8 cellular contexts compared by ENCODE assay signal in the genomic region with DNA sequence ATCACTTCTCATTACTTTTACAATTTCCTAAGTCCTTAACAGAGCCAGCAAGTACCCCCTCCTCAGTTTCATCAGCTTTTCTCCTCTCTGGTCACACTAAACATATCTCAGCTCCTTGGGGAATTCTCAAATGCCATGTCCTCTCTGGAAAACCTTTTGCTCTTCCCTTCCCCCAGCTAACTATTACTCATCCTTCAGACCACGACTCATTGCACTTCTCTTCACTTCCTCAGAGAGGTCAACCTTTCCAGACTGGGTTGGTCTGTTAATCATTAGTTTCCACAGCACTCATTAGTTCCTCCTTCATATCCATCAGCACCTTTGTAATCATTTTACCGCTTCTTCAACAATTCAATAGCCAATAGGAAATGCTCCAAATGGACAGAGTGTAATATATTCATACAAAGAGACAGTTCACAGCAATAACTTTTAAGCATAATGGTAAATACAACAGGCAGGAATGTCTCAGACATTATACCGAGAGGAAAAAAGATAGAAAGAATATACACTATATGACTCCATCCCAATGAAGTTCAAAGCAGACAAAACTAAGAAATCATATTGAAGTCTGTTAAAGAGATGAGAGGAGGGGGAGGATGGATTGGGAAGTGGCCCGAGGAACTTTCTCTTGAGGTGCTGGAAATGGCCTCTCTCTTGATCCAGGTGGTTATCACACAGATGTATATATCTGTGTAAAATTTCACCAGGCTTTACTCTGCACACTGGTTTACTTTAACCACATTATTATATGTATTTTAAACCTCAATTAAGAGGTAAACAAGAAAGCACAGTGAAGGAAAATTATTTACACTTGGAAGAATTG. TPM values are rescaled to one million over a fixed set of nuclear protein-coding genes. Genes with fewer than 3 reads are reported as not detected.
DNase-seq lines count a peak whose midpoint lies in the region; ATAC-seq and TF ChIP-seq lines count a peak whose summit lies in the region.

No MANE protein-coding gene starts in this region.

- intact Hi-C loops in CD14-positive monocyte (cut with micrococcal nuclease) (no loop called here), sigmoid colon (cut with DNase I) (no loop called here)

- TF ChIP-seq POLR2A in sigmoid colon (IDR thresholded peaks at IDR 0.05), result no peak

- no peaks in the 10 kb centered on the region for H3K9me3 ChIP-seq in sigmoid colon
- peaks cover 4% of the 10 kb centered on the region for H3K9me3 ChIP-seq in endodermal cell (ENCODE audit: control insufficient read depth, low read length)

- H3K27me3 ChIP-seq in sigmoid colon (no peaks in the 10 kb centered on the region), endodermal cell (ENCODE audit: control insufficient read depth, insufficient read depth, low read length, poor library complexity, severe bottlenecking) (no peaks in the 10 kb centered on the region)

- H3K27me3 Mint-ChIP-seq in CD14-positive monocyte (ENCODE audit: low read depth in 3 of 3) (peaks cover 0 to 2% (median 0%) of the 10 kb centered on the region in 3 donors), endodermal cell (ENCODE audit: insufficient read depth) (no peaks in the 10 kb centered on the region)

- H3K36me3 ChIP-seq in sigmoid colon (peaks cover 0 to 36% (median 7%) of the 10 kb centered on the region in 4 donors), endodermal cell (ENCODE audit: control insufficient read depth, insufficient read depth, low read length) (no peaks in the 10 kb centered on the region)

- H3K27ac Mint-ChIP-seq in CD14-positive monocyte, result peak overlapping the region in 5 of 7 donors; percentile 10 to 89 (median 78)
- no peak overlapping the region for H3K27ac Mint-ChIP-seq in endodermal cell

- DNase-seq in CD14-positive monocyte (ENCODE audit: low spot score) (peak; percentile 48), HK-2 (ENCODE audit: unreplicated experiment) (peak; percentile 32), epithelial cell of esophagus (ENCODE audit: low read depth) (peak; percentile 67), medulla oblongata (ENCODE audit: extremely low spot score) (no peak), anterior cingulate cortex (lab: John Stamatoyannopoulos, UW) (no peak), sigmoid colon (no peak), endodermal cell (no peak)

- no peak overlapping the region for H3K9ac ChIP-seq in endodermal cell (ENCODE audit: extremely low read depth, low read length, poor library complexity, severe bottlenecking)

- no peak overlapping the region for H3K4me3 ChIP-seq in epithelial cell of esophagus (ENCODE audit: low read length)
- no peak overlapping the region for H3K4me3 ChIP-seq in sigmoid colon
- H3K4me3 ChIP-seq in endodermal cell (ENCODE audit: low read length), result no peak overlapping the region

- H3K36me3 Mint-ChIP-seq in CD14-positive monocyte (peaks cover 60 to 72% of the 10 kb centered on the region in 2 donors), endodermal cell (ENCODE audit: low read depth) (no peaks in the 10 kb centered on the region)

- H3K4me1 Mint-ChIP-seq in CD14-positive monocyte (peaks cover 15% of the 10 kb centered on the region), endodermal cell (no peaks in the 10 kb centered on the region)

- TF ChIP-seq EP300 in sigmoid colon (IDR thresholded peaks at IDR 0.05), result no peak

- no peak overlapping the region for H3K4me3 Mint-ChIP-seq in CD14-positive monocyte
- H3K4me3 Mint-ChIP-seq in endodermal cell, result no peak overlapping the region

- TF ChIP-seq CTCF in CD14-positive monocyte (IDR thresholded peaks at IDR 0.05) (no peak), epithelial cell of esophagus (IDR thresholded peaks at IDR 0.05; ENCODE audit: insufficient read depth, low read depth, low read length, missing control alignments) (no peak), sigmoid colon (IDR thresholded peaks at IDR 0.05) (no peak), endodermal cell (conservative IDR thresholded peaks at IDR 0.05) (no peak)

- peaks cover 0 to 4% (median 0%) of the 10 kb centered on the region in 7 donors for H3K9me3 Mint-ChIP-seq in CD14-positive monocyte
- peaks cover 11% of the 10 kb centered on the region for H3K9me3 Mint-ChIP-seq in endodermal cell

- H3K4me1 ChIP-seq in sigmoid colon, result no peaks in the 10 kb centered on the region
- no peaks in the 10 kb centered on the region for H3K4me1 ChIP-seq in endodermal cell (ENCODE audit: control insufficient read depth, insufficient read depth, low read length)

- H3K27ac ChIP-seq in sigmoid colon (no peak overlapping the region), endodermal cell (ENCODE audit: low read depth, low read length) (no peak overlapping the region)

- peak; percentile 100 for ATAC-seq in GM21528 (IDR thresholded peaks at IDR 0.05; ENCODE audit: low FRiP score, unreplicated experiment)

- WGBS in sigmoid colon, 2 donors, result 69 to 78% methylated on average over 4 of the region's 4 CpGs
- 76 to 88% methylated on average over 2 to 4 of the region's 4 CpGs for WGBS in endodermal cell (ENCODE audit: insufficient coverage in 1 of 2, insufficient read length in 1 of 2), 2 experiments

RNA-seq across cellular contexts. Expression of gene DDX60L, which starts 39.6 kb away (rescaled TPM):
- 10 to 100 TPM; 32.4 to 33.2 TPM for polyA plus RNA-seq in CD14-positive monocyte
- total RNA-seq in sigmoid colon, result 10 to 100 TPM; 11.4 to 19.1 (median 16.5) TPM
- 10 to 100 TPM; 13.6 to 16.2 (median 14.8) TPM for polyA plus RNA-seq in sigmoid colon
- total RNA-seq in endodermal cell, result 1 to 10 TPM in 1 of 2 donors, under 1 TPM in 1; 0.57 to 1.3 TPM
- polyA plus RNA-seq in endodermal cell (2013, experiment 1 of 2), result 0.39 TPM
- polyA plus RNA-seq in endodermal cell (2013, experiment 2 of 2), result 0.66 TPM

RNA-seq across cellular contexts. Expression of gene PALLD, which starts 56.2 kb away (rescaled TPM):
- 10 to 100 TPM in 1 of 2 donors, 1 to 10 TPM in 1; 9.9 to 11.8 TPM for polyA plus RNA-seq in CD14-positive monocyte
- total RNA-seq in sigmoid colon, result 1,000 to 10,000 TPM; 1,233 to 1,991 (median 1,564) TPM
- 10 to 100 TPM; 40.7 to 72.1 (median 71.5) TPM for polyA plus RNA-seq in sigmoid colon
- 10 to 100 TPM; 51.8 to 86.7 TPM for total RNA-seq in endodermal cell
- 92.0 TPM for polyA plus RNA-seq in endodermal cell (2013, experiment 1 of 2)
- 94.4 TPM for polyA plus RNA-seq in endodermal cell (2013, experiment 2 of 2)

Comparison
In these comparisons a context has a peak if more than half of its experiments do, and no peak if none do; other contexts are left out.
1. DNase-seq: peak in CD14-positive monocyte (single experiment), HK-2 (single experiment) and epithelial cell of esophagus (single experiment); none in medulla oblongata (single experiment), anterior cingulate cortex (0 of 58), sigmoid colon (single experiment) and endodermal cell (single experiment).
2. RNA of gene DDX60L, which starts 39.6 kb away (total RNA-seq): 11.4 to 19.1 TPM in sigmoid colon; 0.57 to 1.3 TPM in endodermal cell; every median in the first group is over 4 times any median in the second.
3. RNA of gene PALLD, which starts 56.2 kb away (total RNA-seq): 1,233 to 1,991 TPM in sigmoid colon; 51.8 to 86.7 TPM in endodermal cell; every median in the first group is over 10 times any median in the second.